18 cellular contexts compared by ENCODE assay signal in the genomic region with DNA sequence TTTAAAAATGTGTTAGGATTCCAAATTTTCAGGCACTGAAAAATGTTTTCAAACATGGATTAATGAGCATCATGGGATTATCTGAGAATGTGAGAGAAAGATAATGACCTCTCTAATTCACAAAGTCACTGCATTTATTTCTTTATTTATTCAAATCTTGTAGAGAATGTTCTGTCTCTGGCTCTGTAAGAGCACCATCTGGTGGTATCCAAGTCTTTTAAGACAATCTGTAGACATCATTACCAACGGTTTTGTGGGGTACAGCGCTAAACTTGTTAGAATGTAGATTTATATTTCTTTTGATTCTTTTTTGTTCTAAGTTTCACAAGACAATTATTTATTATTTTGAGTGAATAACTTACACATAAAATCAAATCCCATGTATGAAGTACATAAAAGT.
DNase-seq lines count a peak whose midpoint lies in the region; ATAC-seq, FAIRE-seq and TF ChIP-seq lines count a peak whose summit lies in the region.
"Had no signal": no experiment of that assay in that cellular context is flagged by ENCODE, and none has a peak within 500 bp of the region (broad histone marks: within the 10 kb centered on the region; RNA-seq: fewer than 3 reads in every experiment).

No MANE protein-coding gene starts in this region.

- no peaks in the 10 kb centered on the region for H3K9me2 ChIP-seq in neural cell (ENCODE audit: insufficient read depth, low read length)

- H3K4me1 Mint-ChIP-seq in endodermal cell: no peaks in the 10 kb centered on the region
- H3K4me1 Mint-ChIP-seq: activated CD4-positive, alpha-beta T cell treated with anti-CD3 and anti-CD28 coated beads, Interleukin-2, amount 10 ng/mL, durations not matched to agents 24 days and 14 days; IgD-negative memory B cell; T-helper 17 cell had no signal

- no peaks in the 10 kb centered on the region for H3K27me3 Mint-ChIP-seq in endodermal cell (ENCODE audit: insufficient read depth)
- H3K27me3 Mint-ChIP-seq: activated CD4-positive, alpha-beta T cell treated with anti-CD3 and anti-CD28 coated beads, Interleukin-2, amount 10 ng/mL, durations not matched to agents 24 days and 14 days; IgD-negative memory B cell; T-helper 17 cell had no signal

- H3F3A ChIP-seq in neural cell (ENCODE audit: insufficient read depth, low read length, poor library complexity, severe bottlenecking): no peaks in the 10 kb centered on the region

- H3K27me3 ChIP-seq in endodermal cell (ENCODE audit: control insufficient read depth, insufficient read depth, low read length, poor library complexity, severe bottlenecking) (no peaks in the 10 kb centered on the region), neural cell (ENCODE audit: insufficient read depth, low read depth, low read length) (no peaks in the 10 kb centered on the region), colonic mucosa (no peaks in the 10 kb centered on the region)
- H3K27me3 ChIP-seq: neutrophil had no signal

- H3K4me3 Mint-ChIP-seq in endodermal cell: no peak overlapping the region
- H3K4me3 Mint-ChIP-seq: activated CD4-positive, alpha-beta T cell treated with anti-CD3 and anti-CD28 coated beads, Interleukin-2, amount 10 ng/mL, durations not matched to agents 24 days and 14 days; activated T-cell treated with anti-CD3 and anti-CD28 coated beads, Interleukin-2, amount 50 U/mL, for 4 hours; IgD-negative memory B cell; T-helper 17 cell had no signal

- no peaks in the 10 kb centered on the region for H3K79me2 ChIP-seq in neural cell (replicated peaks; ENCODE audit: insufficient read depth, low read length)

- ATAC-seq in HG03469 (IDR thresholded peaks at IDR 0.05; ENCODE audit: unreplicated experiment) (no peak), GM21723 (IDR thresholded peaks at IDR 0.05; ENCODE audit: unreplicated experiment) (no peak)
- ATAC-seq: activated T-cell treated with anti-CD3 and anti-CD28 coated beads, Interleukin-2, amount 50 U/mL, for 4 hours; left ventricle myocardium superior; T-helper 17 cell had no signal

- no peak overlapping the region for H3K4me2 ChIP-seq in neural cell (ENCODE audit: low read length)

- peak; percentile 15 for DNase-seq in NCI-H524 treated with DMSO at 0.1 percent for 48 hours (lab: John Stamatoyannopoulos, UW)
- no peak for DNase-seq in endodermal cell
- no peak for DNase-seq in NCI-H510A treated with DMSO at 0.1 percent for 48 hours (lab: John Stamatoyannopoulos, UW)
- no peak for DNase-seq in colonic mucosa
- DNase-seq: activated CD4-positive, alpha-beta T cell treated with anti-CD3 and anti-CD28 coated beads, Interleukin-2, amount 10 ng/mL, durations not matched to agents 24 days and 14 days; activated T-cell treated with anti-CD3 and anti-CD28 coated beads, Interleukin-2, amount 50 U/mL, for 4 hours; COR-L47; effector CD4-positive, alpha-beta T cell; left ventricle myocardium superior; NCI-H1417 treated with DMSO at 0.1 percent for 48 hours; T-helper 17 cell had no signal

- H3K9ac ChIP-seq in endodermal cell (ENCODE audit: extremely low read depth, low read length, poor library complexity, severe bottlenecking) (no peak overlapping the region), neural cell (ENCODE audit: low read length) (no peak overlapping the region), colonic mucosa (ENCODE audit: low read depth in 2 of 2, low read length in 2 of 2) (no peak overlapping the region)

- peaks cover 1% of the 10 kb centered on the region for H3K36me3 Mint-ChIP-seq in endodermal cell (ENCODE audit: low read depth)
- H3K36me3 Mint-ChIP-seq: IgD-negative memory B cell had no signal

- peak; percentile 42 for FAIRE-seq in G401.6 (lab: Jason Lieb, UNC)

- H3K4me1 ChIP-seq in endodermal cell (ENCODE audit: control insufficient read depth, insufficient read depth, low read length) (no peaks in the 10 kb centered on the region), colonic mucosa (no peaks in the 10 kb centered on the region)

- H3K4me3 ChIP-seq in endodermal cell (ENCODE audit: low read length) (no peak overlapping the region), neural cell (ENCODE audit: low read length) (no peak overlapping the region), colonic mucosa (no peak overlapping the region)
- H3K4me3 ChIP-seq: thoracic aorta had no signal

- WGBS in endodermal cell (ENCODE audit: insufficient coverage in 1 of 2, insufficient read length in 1 of 2), 2 experiments: 88% methylated on average over 1 of the region's 2 CpGs; no CpG with 5 or more reads in 1 of the 2 experiments

- H4K20me1 ChIP-seq in neural cell (ENCODE audit: insufficient read depth): no peaks in the 10 kb centered on the region

- TF ChIP-seq RAD21 in neural cell (conservative IDR thresholded peaks at IDR 0.05): no peak

- H3K27ac ChIP-seq in endodermal cell (ENCODE audit: low read depth, low read length) (no peak overlapping the region), neural cell (ENCODE audit: low read length) (no peak overlapping the region), colonic mucosa (no peak overlapping the region)
- H3K27ac ChIP-seq: neutrophil, thoracic aorta had no signal

- H3K9me3 ChIP-seq in endodermal cell (ENCODE audit: control insufficient read depth, low read length): peaks cover 8% of the 10 kb centered on the region
- H3K9me3 ChIP-seq in neural cell (ENCODE audit: low read length): peaks cover 2% of the 10 kb centered on the region
- H3K9me3 ChIP-seq in colonic mucosa: no peaks in the 10 kb centered on the region
- H3K9me3 ChIP-seq: neutrophil, thoracic aorta had no signal

- H2AFZ ChIP-seq in neural cell (ENCODE audit: low read depth, low read length): no peak overlapping the region

- H3K36me3 ChIP-seq in endodermal cell (ENCODE audit: control insufficient read depth, insufficient read depth, low read length): no peaks in the 10 kb centered on the region
- no peaks in the 10 kb centered on the region for H3K36me3 ChIP-seq in neural cell (ENCODE audit: insufficient read depth, low read length)
- no peaks in the 10 kb centered on the region for H3K36me3 ChIP-seq in colonic mucosa
- H3K36me3 ChIP-seq: neutrophil, thoracic aorta had no signal

- peaks cover 8% of the 10 kb centered on the region for H3K9me3 Mint-ChIP-seq in endodermal cell

- no peak overlapping the region for H3K27ac Mint-ChIP-seq in endodermal cell
- H3K27ac Mint-ChIP-seq: activated CD4-positive, alpha-beta T cell treated with anti-CD3 and anti-CD28 coated beads, Interleukin-2, amount 10 ng/mL, durations not matched to agents 24 days and 14 days; IgD-negative memory B cell; T-helper 17 cell had no signal

- no peak for TF ChIP-seq EP300 in neural cell (conservative IDR thresholded peaks at IDR 0.05; ENCODE audit: poor library complexity, severe bottlenecking)

- TF ChIP-seq CTCF in endodermal cell (conservative IDR thresholded peaks at IDR 0.05) (peak; percentile 76), neural cell (IDR thresholded peaks at IDR 0.05; ENCODE audit: poor library complexity, severe bottlenecking) (peak; percentile 36), colonic mucosa (IDR thresholded peaks at IDR 0.05) (no peak)

- intact Hi-C loops in colonic mucosa (cut with DNase I): no loop called here

TF ChIP-seq in neural cell, 6 proteins besides CTCF, POLR2A, EP300 and RAD21:
- TF ChIP-seq EZH2 (IDR thresholded peaks at IDR 0.05; ENCODE audit: borderline replicate concordance, insufficient read depth, low read length, poor library complexity, severe bottlenecking) (no peak), MXI1 (conservative IDR thresholded peaks at IDR 0.05; ENCODE audit: poor library complexity, severe bottlenecking) (no peak), SMC3 (conservative IDR thresholded peaks at IDR 0.05; ENCODE audit: poor library complexity) (no peak), POLR2AphosphoS5 (IDR thresholded peaks at IDR 0.05) (no peak), TAF1 (IDR thresholded peaks at IDR 0.05; ENCODE audit: low read depth) (no peak)
- TF ChIP-seq, protein P1, sequence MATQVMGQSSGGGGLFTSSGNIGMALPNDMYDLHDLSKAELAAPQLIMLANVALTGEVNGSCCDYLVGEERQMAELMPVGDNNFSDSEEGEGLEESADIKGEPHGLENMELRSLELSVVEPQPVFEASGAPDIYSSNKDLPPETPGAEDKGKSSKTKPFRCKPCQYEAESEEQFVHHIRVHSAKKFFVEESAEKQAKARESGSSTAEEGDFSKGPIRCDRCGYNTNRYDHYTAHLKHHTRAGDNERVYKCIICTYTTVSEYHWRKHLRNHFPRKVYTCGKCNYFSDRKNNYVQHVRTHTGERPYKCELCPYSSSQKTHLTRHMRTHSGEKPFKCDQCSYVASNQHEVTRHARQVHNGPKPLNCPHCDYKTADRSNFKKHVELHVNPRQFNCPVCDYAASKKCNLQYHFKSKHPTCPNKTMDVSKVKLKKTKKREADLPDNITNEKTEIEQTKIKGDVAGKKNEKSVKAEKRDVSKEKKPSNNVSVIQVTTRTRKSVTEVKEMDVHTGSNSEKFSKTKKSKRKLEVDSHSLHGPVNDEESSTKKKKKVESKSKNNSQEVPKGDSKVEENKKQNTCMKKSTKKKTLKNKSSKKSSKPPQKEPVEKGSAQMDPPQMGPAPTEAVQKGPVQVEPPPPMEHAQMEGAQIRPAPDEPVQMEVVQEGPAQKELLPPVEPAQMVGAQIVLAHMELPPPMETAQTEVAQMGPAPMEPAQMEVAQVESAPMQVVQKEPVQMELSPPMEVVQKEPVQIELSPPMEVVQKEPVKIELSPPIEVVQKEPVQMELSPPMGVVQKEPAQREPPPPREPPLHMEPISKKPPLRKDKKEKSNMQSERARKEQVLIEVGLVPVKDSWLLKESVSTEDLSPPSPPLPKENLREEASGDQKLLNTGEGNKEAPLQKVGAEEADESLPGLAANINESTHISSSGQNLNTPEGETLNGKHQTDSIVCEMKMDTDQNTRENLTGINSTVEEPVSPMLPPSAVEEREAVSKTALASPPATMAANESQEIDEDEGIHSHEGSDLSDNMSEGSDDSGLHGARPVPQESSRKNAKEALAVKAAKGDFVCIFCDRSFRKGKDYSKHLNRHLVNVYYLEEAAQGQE (IDR thresholded peaks at IDR 0.05; ENCODE audit: borderline replicate concordance): no peak
TF ChIP-seq in neural cell: peak in this region for 0.
